In genomic region chr4:56129431-56129861, GRCh38 we compare ENCODE assay signal across 8 cellular contexts.
DNase-seq lines count a peak whose midpoint lies in the region; ATAC-seq and TF ChIP-seq lines count a peak whose summit lies in the region.

No MANE protein-coding gene starts in this region.

- 32% methylated on average over 7 of the region's 7 CpGs for WGBS in right lobe of liver (ENCODE audit: insufficient coverage, low coverage, low lambda C conversion rate, missing lambda C conversion rate)

- intact Hi-C loops in right lobe of liver (cut with DNase I): no loop called here

- peak; percentile 75 for ATAC-seq in HG02885 (IDR thresholded peaks at IDR 0.05; ENCODE audit: poor library complexity, unreplicated experiment)
- ATAC-seq in right lobe of liver: peak; percentile 60 to 97 (median 66)
- no peak for ATAC-seq in HG02973 (IDR thresholded peaks at IDR 0.05; ENCODE audit: unreplicated experiment)

- no peaks in the 10 kb centered on the region for H3K36me3 ChIP-seq in WERI-Rb-1
- no peaks in the 10 kb centered on the region for H3K36me3 ChIP-seq in right lobe of liver

- H3K9me3 ChIP-seq in WERI-Rb-1 (ENCODE audit: severe bottlenecking): no peaks in the 10 kb centered on the region
- no peaks in the 10 kb centered on the region for H3K9me3 ChIP-seq in right lobe of liver

- TF ChIP-seq CTCF in GM12864 (IDR thresholded peaks at IDR 0.05; ENCODE audit: low read depth, low read length, missing control alignments) (peak; percentile 63), WERI-Rb-1 (IDR thresholded peaks at IDR 0.05; ENCODE audit: low read depth, low read length) (peak; percentile 76), right lobe of liver (IDR thresholded peaks at IDR 0.05) (peak; percentile 31 to 45 (median 44))

- H3K27me3 ChIP-seq in WERI-Rb-1 (ENCODE audit: insufficient read depth, low read depth, severe bottlenecking): no peaks in the 10 kb centered on the region
- H3K27me3 ChIP-seq in right lobe of liver: no peaks in the 10 kb centered on the region

- H3K4me3 ChIP-seq in GM12864 (ENCODE audit: low read depth, low read length) (no peak overlapping the region), WERI-Rb-1 (ENCODE audit: low read depth, low read length) (no peak overlapping the region), right lobe of liver (no peak overlapping the region)

- no peak for DNase-seq in GM12864 (ENCODE audit: low read depth)
- peak; percentile 64 for DNase-seq in WERI-Rb-1
- peak in 1 of 3 donors; percentile 58 for DNase-seq in right lobe of liver
- no peak for DNase-seq in CD1c-positive myeloid dendritic cell (ENCODE audit: extremely low spot score)
- DNase-seq in NOMO-1 (lab: John Stamatoyannopoulos, UW; ENCODE audit: unreplicated experiment in 2 of 2): no peak
- DNase-seq in NCI-H524 treated with DMSO at 0.1 percent for 48 hours (lab: John Stamatoyannopoulos, UW): no peak

- no peak for TF ChIP-seq POLR2A in right lobe of liver (IDR thresholded peaks at IDR 0.05)

- H3K27ac ChIP-seq in WERI-Rb-1 (no peak overlapping the region), right lobe of liver (no peak overlapping the region)

- no peaks in the 10 kb centered on the region for H3K4me1 ChIP-seq in right lobe of liver
